Comparison of ENCODE assay signal across 1 cellular context in the genomic region with DNA sequence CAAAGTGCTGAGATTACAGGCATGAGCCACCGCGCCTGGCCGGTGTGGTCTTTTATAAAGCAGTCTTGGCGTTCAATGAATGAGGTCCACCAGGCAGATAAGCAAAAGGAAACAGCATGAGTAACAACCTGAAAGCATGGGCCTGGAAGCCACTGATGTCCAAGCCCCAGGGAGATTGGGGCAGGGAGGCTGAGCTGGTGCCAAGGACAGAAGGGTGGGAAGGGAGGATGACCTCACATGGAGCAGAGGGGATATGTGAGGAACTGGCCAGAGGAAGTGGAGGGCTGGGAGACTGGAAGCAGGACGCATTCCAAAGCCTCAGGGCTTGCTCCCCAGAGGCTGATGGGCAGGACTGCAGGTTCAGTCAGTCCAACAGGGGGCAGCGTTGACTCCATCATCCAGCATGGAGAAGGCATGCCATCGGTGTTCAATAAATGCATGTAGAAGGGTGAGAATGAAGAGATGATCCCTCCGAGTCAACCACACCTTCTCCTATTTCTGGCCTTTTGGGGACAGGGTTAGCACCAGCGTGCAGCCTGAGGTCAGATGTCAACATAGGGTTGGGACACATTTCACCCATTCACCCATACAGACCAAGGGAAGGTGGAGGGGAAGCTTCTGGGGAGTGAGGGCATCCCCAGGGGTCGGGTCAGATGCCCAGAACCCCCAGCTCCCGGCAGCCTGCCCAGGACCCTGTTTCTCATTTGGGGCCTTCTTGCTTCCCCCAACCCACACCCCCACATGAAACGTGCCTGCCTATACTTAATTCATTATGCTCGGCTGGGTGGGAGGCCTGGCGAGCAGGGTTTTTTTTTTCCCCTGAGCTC.
TF ChIP-seq lines count a peak whose summit lies in the region.

No MANE protein-coding gene starts in this region.

TF ChIP-seq in GM23338, 12 proteins besides CTCF, POLR2A, EP300 and RAD21:
- no peak for TF ChIP-seq ZNF462 (CRISPR knock-in tag; IDR thresholded peaks at IDR 0.05)
- TF ChIP-seq ZNF114 (CRISPR knock-in tag; IDR thresholded peaks at IDR 0.05) = no peak
- TF ChIP-seq EZH2 (IDR thresholded peaks at IDR 0.05; ENCODE audit: low read depth, unreplicated experiment) = no peak
- no peak for TF ChIP-seq JUNB (IDR thresholded peaks at IDR 0.05; ENCODE audit: unreplicated experiment)
- no peak for TF ChIP-seq CREB1 (CRISPR knock-in tag; IDR thresholded peaks at IDR 0.05; ENCODE audit: low read depth)
- no peak for TF ChIP-seq ETS1 (IDR thresholded peaks at IDR 0.05)
- TF ChIP-seq REST (IDR thresholded peaks at IDR 0.05; ENCODE audit: unreplicated experiment) = no peak
- TF ChIP-seq POLR2AphosphoS5 (IDR thresholded peaks at IDR 0.05; ENCODE audit: low read depth) = no peak
- no peak for TF ChIP-seq NANOG (IDR thresholded peaks at IDR 0.05; ENCODE audit: borderline replicate concordance)
- no peak for TF ChIP-seq STAT1 (IDR thresholded peaks at IDR 0.05; ENCODE audit: unreplicated experiment)
- no peak for TF ChIP-seq ZNF331 (CRISPR knock-in tag; IDR thresholded peaks at IDR 0.05; ENCODE audit: low read depth)
- TF ChIP-seq EZH2phosphoT487 (IDR thresholded peaks at IDR 0.05; ENCODE audit: unreplicated experiment) = no peak
